10 cellular contexts compared by ENCODE assay signal in the genomic region with DNA sequence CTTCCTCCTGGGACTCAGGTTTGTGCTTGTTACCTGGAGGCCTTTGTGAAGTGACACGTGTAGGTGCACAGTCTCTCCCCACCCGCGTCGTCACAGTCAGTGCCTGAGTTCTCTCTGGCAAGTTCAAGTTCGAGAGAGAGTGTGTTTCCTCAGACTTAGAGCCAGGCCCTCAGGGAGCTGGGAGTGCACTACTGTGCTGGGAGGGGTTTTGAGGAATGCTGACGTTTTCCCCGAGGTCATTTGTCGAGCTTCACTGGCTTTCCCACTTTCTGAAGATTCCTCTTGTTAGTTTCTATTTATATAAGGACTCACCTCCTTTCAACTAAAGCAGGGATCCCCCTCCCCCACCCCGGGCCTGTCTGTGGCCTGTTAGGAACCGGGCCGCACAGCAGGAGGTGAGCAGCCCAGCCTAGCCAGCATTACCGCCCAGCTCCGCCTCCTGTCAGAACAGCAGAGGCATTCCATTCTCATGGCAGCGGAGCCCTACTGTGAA.
DNase-seq lines count a peak whose midpoint lies in the region; ATAC-seq, FAIRE-seq and TF ChIP-seq lines count a peak whose summit lies in the region.
"Had no signal": no experiment of that assay in that cellular context is flagged by ENCODE, and none has a peak within 500 bp of the region (broad histone marks: within the 10 kb centered on the region; RNA-seq: fewer than 3 reads in every experiment).

No MANE protein-coding gene starts in this region.

- H3K79me2 ChIP-seq in mammary epithelial cell (ENCODE audit: insufficient read depth, low read length) = no peaks in the 10 kb centered on the region

- peak overlapping the region; percentile 60 for H2AFZ ChIP-seq in mammary epithelial cell (ENCODE audit: low read depth, low read length)

- no peaks in the 10 kb centered on the region for H3K36me3 ChIP-seq in mammary epithelial cell (ENCODE audit: insufficient read depth, low read length)
- no peaks in the 10 kb centered on the region for H3K36me3 ChIP-seq in upper lobe of left lung

- TF ChIP-seq POLR2A in upper lobe of left lung (IDR thresholded peaks at IDR 0.05) = peak in 2 of 4 donors; percentile 25 to 56

- H3K27ac ChIP-seq in mammary epithelial cell (ENCODE audit: insufficient read depth, low read depth, low read length) (no peak overlapping the region), upper lobe of left lung (peak overlapping the region; percentile 4 to 56 (median 36))

- dilution Hi-C loops in mammary epithelial cell (cut with HindIII; ENCODE audit: low sequenced_read_pairs) = no loop called here

- no peaks in the 10 kb centered on the region for H4K20me1 ChIP-seq in mammary epithelial cell (ENCODE audit: insufficient read depth, low read length)

- H3K27me3 ChIP-seq in mammary epithelial cell (ENCODE audit: insufficient read depth, low read length) (peaks cover 1% of the 10 kb centered on the region), upper lobe of left lung (no peaks in the 10 kb centered on the region)

- H3K4me2 ChIP-seq in mammary epithelial cell (ENCODE audit: insufficient read depth, low read depth, low read length) = no peak overlapping the region

- DNase-seq in SIG-M5 treated with dmso at 0.1 percent for 504 hours (lab: John Stamatoyannopoulos, UW; ENCODE audit: unreplicated experiment) (peak; percentile 26), SIG-M5 (lab: John Stamatoyannopoulos, UW) (no peak), mammary epithelial cell (peak; percentile 28), kidney tubule cell (ENCODE audit: low spot score) (peak; percentile 100), upper lobe of left lung (peak; percentile 53 to 87), D721Med (ENCODE audit: insufficient read length, low spot score) (no peak)
- no peak for DNase-seq in activated CD8-positive, alpha-beta memory T cell treated with anti-CD3 and anti-CD28 coated beads, Interleukin-2, amount 50 U/mL, for 48 hours
- DNase-seq: stimulated activated CD4-positive, alpha-beta T cell treated with anti-CD3 and anti-CD28 coated beads, Interleukin-4, amount 100 ng/mL, for 4 hours had no signal

- peak; percentile 82 to 95 for ATAC-seq in upper lobe of left lung (ENCODE audit: low FRiP score in 2 of 2)
- ATAC-seq in GM19455 (IDR thresholded peaks at IDR 0.05; ENCODE audit: unreplicated experiment) = no peak

- no peak overlapping the region for H3K9ac ChIP-seq in mammary epithelial cell (ENCODE audit: insufficient read depth, low read length)

- H3K9me3 ChIP-seq in mammary epithelial cell (replicated peaks; ENCODE audit: insufficient read depth, low read length) (no peaks in the 10 kb centered on the region), upper lobe of left lung (no peaks in the 10 kb centered on the region)

- TF ChIP-seq CTCF in mammary epithelial cell (conservative IDR thresholded peaks at IDR 0.05 in 1 of 2, IDR thresholded peaks at IDR 0.05 in 1 of 2; ENCODE audit: extremely low read depth in 1 of 2, insufficient read depth in 1 of 2, low read depth in 1 of 2, low read length in 2 of 2) = no peak
- TF ChIP-seq CTCF in upper lobe of left lung (IDR thresholded peaks at IDR 0.05) = no peak
- TF ChIP-seq CTCF in D721Med (IDR thresholded peaks at IDR 0.05; ENCODE audit: insufficient read depth, missing control alignments) = no peak

- H3K4me1 ChIP-seq in mammary epithelial cell (ENCODE audit: insufficient read depth, low read length) (no peaks in the 10 kb centered on the region), upper lobe of left lung (peaks cover 0 to 4% (median 0%) of the 10 kb centered on the region in 4 donors)

- CTCF ChIA-PET in mammary epithelial cell (lab: Charles Lee; ENCODE audit: low non-redundant PET) = no interaction called here

- WGBS in mammary epithelial cell (ENCODE audit: low coverage, missing lambda C conversion rate) = 33% methylated on average over 11 of the region's 14 CpGs
- WGBS in upper lobe of left lung, 2 donors = 10 to 20% methylated on average over 10 to 14 of the region's 14 CpGs

- in situ Hi-C loops in mammary epithelial cell (cut with MboI; ENCODE audit: low sequenced_read_pairs in 2 of 2) = no loop called here

- peak in 1 of 4 donors; percentile 17 for TF ChIP-seq EP300 in upper lobe of left lung (IDR thresholded peaks at IDR 0.05)

- FAIRE-seq in D721Med (lab: Jason Lieb, UNC) = no peak
- FAIRE-seq: GM18507 had no signal

- intact Hi-C loops in mammary epithelial cell (cut with micrococcal nuclease) = no loop called here

- no TSS peak for BruUV-seq in mammary epithelial cell (replicated peaks; lab: Mats Ljungman, UMichigan)

- H3K4me3 ChIP-seq in mammary epithelial cell (replicated peaks in 1 of 3; ENCODE audit: insufficient read depth in 1 of 3, low read depth in 2 of 3, low read length in 3 of 3) = no peak overlapping the region
- H3K4me3 ChIP-seq in upper lobe of left lung = peak overlapping the region in 2 of 4 donors; percentile 1 to 6

Comparison
In these comparisons a context has a peak if more than half of its experiments do, and no peak if none do; other contexts are left out.
1. DNase-seq: peak in SIG-M5 treated with dmso at 0.1 percent for 504 hours (single experiment), mammary epithelial cell (single experiment), kidney tubule cell (single experiment) and upper lobe of left lung (2 of 2); none in SIG-M5 (single experiment), activated CD8-positive, alpha-beta memory T cell treated with anti-CD3 and anti-CD28 coated beads, Interleukin-2, amount 50 U/mL, for 48 hours (single experiment) and D721Med (single experiment).